In the genomic region with DNA sequence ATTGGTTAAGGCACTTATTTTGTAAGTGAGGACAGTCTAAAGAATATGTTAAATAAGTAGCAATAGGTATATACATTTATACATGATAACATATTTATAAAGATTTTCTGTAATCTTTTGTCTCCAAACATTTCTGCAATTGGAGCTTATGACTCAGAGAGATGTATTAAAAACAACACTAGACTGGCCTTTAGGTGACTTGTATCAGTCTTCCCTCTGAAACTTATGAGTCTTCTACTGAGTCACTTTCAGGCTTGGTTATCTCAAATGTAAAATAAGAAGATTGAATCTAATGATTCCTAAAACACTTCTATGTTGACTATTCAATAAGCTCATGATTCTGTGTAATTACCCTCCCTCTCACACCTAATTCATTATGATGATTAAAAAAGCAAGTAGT, we compare ENCODE assay signal across 22 cellular contexts.
"Had no signal": no experiment of that assay in that cellular context is flagged by ENCODE, and none has a peak within 500 bp of the region (broad histone marks: within the 10 kb centered on the region; RNA-seq: fewer than 3 reads in every experiment).

No MANE protein-coding gene starts in this region.

- H3K36me3 ChIP-seq: gastrocnemius medialis, neural progenitor cell, prostate gland, sigmoid colon, stomach, thyroid gland, vagina had no signal

- H3K9me3 ChIP-seq: gastrocnemius medialis, prostate gland, sigmoid colon, stomach, thyroid gland, vagina had no signal

- DNase-seq: effector memory CD8-positive, alpha-beta T cell; foreskin fibroblast; gastrocnemius medialis; head of caudate nucleus; kidney; nucleus accumbens; right cardiac atrium; sigmoid colon; stimulated activated CD4-positive, alpha-beta T cell treated with anti-CD3 and anti-CD28 coated beads, Interleukin-2, amount 100 ng/mL, for 24 hours; stimulated activated CD4-positive, alpha-beta T cell treated with anti-CD3 and anti-CD28 coated beads, Interleukin-4, amount 100 ng/mL, for 24 hours; stimulated activated naive CD4-positive, alpha-beta T cell treated with Interleukin-2 at 50 U/mL for 16 hours; stomach; thyroid gland; trophoblast cell had no signal

- H3K27me3 ChIP-seq: gastrocnemius medialis, neural progenitor cell, sigmoid colon, stomach, thyroid gland, vagina had no signal

- H3K4me1 ChIP-seq: gastrocnemius medialis, neural progenitor cell, prostate gland, sigmoid colon, stomach, thyroid gland, vagina had no signal

- H3K27ac ChIP-seq: coronary artery, gastrocnemius medialis, neural progenitor cell, prostate gland, sigmoid colon, stomach, thyroid gland, vagina had no signal

- FAIRE-seq: endometrium had no signal

- H3K4me3 ChIP-seq: coronary artery, gastrocnemius medialis, lung, neural progenitor cell, prostate gland, sigmoid colon, stomach, thyroid gland, vagina had no signal

- ATAC-seq: effector memory CD8-positive, alpha-beta T cell; gastrocnemius medialis; left lobe of liver; right cardiac atrium; stimulated activated effector memory CD8-positive, alpha-beta T cell treated with anti-CD3 and anti-CD28 coated beads, Interleukin-12 subunit alpha, Interleukin-12 subunit beta, amount 100 ng/mL, for 72 hours had no signal
